12 cellular contexts compared by ENCODE assay signal in genomic region chr15:45135705-45136377, GRCh38. TPM values are rescaled to one million over a fixed set of nuclear protein-coding genes. Genes with fewer than 3 reads are reported as not detected.
DNase-seq lines count a peak whose midpoint lies in the region; ATAC-seq, FAIRE-seq and TF ChIP-seq lines count a peak whose summit lies in the region.
"Not testable (repeated sequence)": the region's sequence is repeated elsewhere in the genome, so short reads cannot be mapped to it uniquely, and the experiment has no call there.
"Had no signal": no experiment of that assay in that cellular context is flagged by ENCODE, and none has a peak within 500 bp of the region (broad histone marks: within the 10 kb centered on the region; RNA-seq: fewer than 3 reads in every experiment).

No MANE protein-coding gene starts in this region.

- not testable (repeated sequence) for H3K36me3 ChIP-seq in CD4-positive, alpha-beta memory T cell (ENCODE audit: insufficient read depth, low read length); HUES64 (ENCODE audit: insufficient read depth, low read length); pancreas

- DNase-seq in CD4-positive, alpha-beta memory T cell; activated T-cell treated with anti-CD3 and anti-CD28 coated beads, Interleukin-2, amount 50 U/mL, for 24 hours; activated naive CD8-positive, alpha-beta T cell treated with anti-CD3 and anti-CD28 coated beads, Interleukin-2, amount 50 U/mL, for 24 hours; left cardiac atrium; left lobe of liver (ENCODE audit: low spot score); pancreas: not testable (repeated sequence)

- POLR2A ChIA-PET in CD4-positive, alpha-beta memory T cell (lab: Charles Lee; ENCODE audit: partially characterized antibody) = not testable (repeated sequence)

- H3K4me3 ChIP-seq in CD4-positive, alpha-beta memory T cell (ENCODE audit: low read length in 2 of 2) = not testable (repeated sequence)
- H3K4me3 ChIP-seq in HUES64 (ENCODE audit: low read length) = 0 out of 2 replicates have a peak overlapping the region, but pooled peaks have one; percentile 14
- H3K4me3 ChIP-seq in pancreas = peak overlapping the region in 1 of 4 donors; percentile 28

- peaks cover 25 to 28% of the 10 kb centered on the region in 2 donors for H3K27me3 Mint-ChIP-seq in CD4-positive, alpha-beta memory T cell
- H3K27me3 Mint-ChIP-seq in activated T-cell treated with anti-CD3 and anti-CD28 coated beads, Interleukin-2, amount 50 U/mL, for 24 hours = peaks cover 48% of the 10 kb centered on the region
- peaks cover 38% of the 10 kb centered on the region for H3K27me3 Mint-ChIP-seq in activated naive CD8-positive, alpha-beta T cell treated with anti-CD3 and anti-CD28 coated beads, Interleukin-2, amount 50 U/mL, for 24 hours

- CTCF ChIA-PET in CD4-positive, alpha-beta memory T cell (lab: Charles Lee; ENCODE audit: partially characterized antibody) = interaction anchor here (1.1 to 3.3 kb wide), 4 partner anchors 9 to 18 kb away, joined by 3 to 12 read pairs (median 10); no protein-coding TSS in a partner anchor

- H3K27ac Mint-ChIP-seq in CD4-positive, alpha-beta memory T cell; activated T-cell treated with anti-CD3 and anti-CD28 coated beads, Interleukin-2, amount 50 U/mL, for 24 hours; activated naive CD8-positive, alpha-beta T cell treated with anti-CD3 and anti-CD28 coated beads, Interleukin-2, amount 50 U/mL, for 24 hours: not testable (repeated sequence)

- H3K27ac ChIP-seq in CD4-positive, alpha-beta memory T cell (ENCODE audit: low read depth, low read length); HUES64 (ENCODE audit: low read depth, low read length); pancreas: not testable (repeated sequence)

- WGBS in HUES64 = 27% methylated on average over 5 of the region's 37 CpGs
- WGBS in pancreas, 2 donors = 22% methylated on average over 8 to 11 of the region's 37 CpGs

- H3K4me3 Mint-ChIP-seq in CD4-positive, alpha-beta memory T cell = peak overlapping the region in 6 of 8 donors; percentile 57 to 78 (median 65)
- peak overlapping the region; percentile 36 for H3K4me3 Mint-ChIP-seq in activated T-cell treated with anti-CD3 and anti-CD28 coated beads, Interleukin-2, amount 50 U/mL, for 24 hours
- H3K4me3 Mint-ChIP-seq in activated naive CD8-positive, alpha-beta T cell treated with anti-CD3 and anti-CD28 coated beads, Interleukin-2, amount 50 U/mL, for 24 hours = peak overlapping the region; percentile 21

- not testable (repeated sequence) for H3K9ac ChIP-seq in HUES64 (ENCODE audit: low read depth, low read length)

- H3K9me3 ChIP-seq in CD4-positive, alpha-beta memory T cell (ENCODE audit: control insufficient read depth in 1 of 2, low read length in 2 of 2); HUES64 (ENCODE audit: insufficient read depth, low read depth, low read length); pancreas: not testable (repeated sequence)

- H3K27me3 ChIP-seq in CD4-positive, alpha-beta memory T cell (ENCODE audit: insufficient read depth, low read length) = peaks cover 22% of the 10 kb centered on the region
- peaks cover 64% of the 10 kb centered on the region for H3K27me3 ChIP-seq in HUES64 (ENCODE audit: insufficient read depth, low read length)
- not testable (repeated sequence) for H3K27me3 ChIP-seq in pancreas

- H3K9me3 Mint-ChIP-seq in CD4-positive, alpha-beta memory T cell; activated T-cell treated with anti-CD3 and anti-CD28 coated beads, Interleukin-2, amount 50 U/mL, for 24 hours; activated naive CD8-positive, alpha-beta T cell treated with anti-CD3 and anti-CD28 coated beads, Interleukin-2, amount 50 U/mL, for 24 hours: not testable (repeated sequence)

- H3K4me1 Mint-ChIP-seq in CD4-positive, alpha-beta memory T cell = peaks cover 4 to 20% (median 11%) of the 10 kb centered on the region in 4 donors
- peaks cover 11% of the 10 kb centered on the region for H3K4me1 Mint-ChIP-seq in activated T-cell treated with anti-CD3 and anti-CD28 coated beads, Interleukin-2, amount 50 U/mL, for 24 hours (ENCODE audit: low read depth)
- H3K4me1 Mint-ChIP-seq in activated naive CD8-positive, alpha-beta T cell treated with anti-CD3 and anti-CD28 coated beads, Interleukin-2, amount 50 U/mL, for 24 hours = not testable (repeated sequence)

- FAIRE-seq in pancreas (lab: Jason Lieb, UNC) = not testable (repeated sequence)

- ATAC-seq in activated naive CD8-positive, alpha-beta T cell treated with anti-CD3 and anti-CD28 coated beads, Interleukin-2, amount 50 U/mL, for 24 hours = not testable (repeated sequence)
- ATAC-seq in left cardiac atrium = peak; percentile 10 to 18
- ATAC-seq in left lobe of liver = peak; percentile 3
- ATAC-seq in pancreas = peak; percentile 10 to 28 (median 20)

- intact Hi-C loops in CD4-positive, alpha-beta memory T cell (cut with micrococcal nuclease); left cardiac atrium (cut with DNase I); pancreas (cut with DNase I): not testable (repeated sequence)

- H3K36me3 Mint-ChIP-seq in CD4-positive, alpha-beta memory T cell; activated T-cell treated with anti-CD3 and anti-CD28 coated beads, Interleukin-2, amount 50 U/mL, for 24 hours (ENCODE audit: low read depth); activated naive CD8-positive, alpha-beta T cell treated with anti-CD3 and anti-CD28 coated beads, Interleukin-2, amount 50 U/mL, for 24 hours (ENCODE audit: low read depth): not testable (repeated sequence)

- TF ChIP-seq CTCF in pancreas (IDR thresholded peaks at IDR 0.05) = not testable (repeated sequence)

- H3K4me1 ChIP-seq in CD4-positive, alpha-beta memory T cell (ENCODE audit: insufficient read depth, low read length) = peaks cover 11% of the 10 kb centered on the region
- H3K4me1 ChIP-seq in HUES64 (ENCODE audit: insufficient read depth, low read length); pancreas: not testable (repeated sequence)

RNA-seq across cellular contexts. Expression of gene DUOX1, which starts 6.0 kb away (rescaled TPM):
- under 1 TPM; 0.06 to 0.19 TPM for total RNA-seq in CD4-positive, alpha-beta memory T cell
- 1 to 10 TPM in 1 of 2 donors, under 1 TPM in 1; 0.19 to 2.9 TPM for polyA plus RNA-seq in CD4-positive, alpha-beta memory T cell
- 0.15 TPM for polyA plus RNA-seq in HUES64 (2013, experiment 1 of 2)
- 0.13 TPM for polyA plus RNA-seq in HUES64 (2013, experiment 2 of 2)
- total RNA-seq in left cardiac atrium (1 to 10 TPM; 1.9 to 2.6 TPM), left lobe of liver (0.45 TPM), pancreas (under 1 TPM; 0.14 to 0.97 (median 0.47) TPM)
- polyA plus RNA-seq in pancreas = under 1 TPM; 0.16 to 0.27 TPM
- total RNA-seq: M059J had no signal

RNA-seq across cellular contexts. Expression of gene DUOXA1, which starts 6.2 kb away (rescaled TPM):
- total RNA-seq in CD4-positive, alpha-beta memory T cell = under 1 TPM; 0.23 to 0.97 TPM
- polyA plus RNA-seq in CD4-positive, alpha-beta memory T cell = not detected
- polyA plus RNA-seq in HUES64 (2013, experiment 1 of 2) = not detected
- polyA plus RNA-seq in HUES64 (2013, experiment 2 of 2) = not detected
- total RNA-seq in left cardiac atrium = 1 to 10 TPM; 1.1 to 2.1 TPM
- total RNA-seq in left lobe of liver = not detected
- total RNA-seq in pancreas = under 1 TPM in 3 of 6 donors, not detected in 3; 0.17 to 0.22 (median 0.19) TPM
- under 1 TPM; 0.11 to 0.14 TPM for polyA plus RNA-seq in pancreas
- total RNA-seq: Calu3, H7, M059J had no signal
- polyA plus RNA-seq: CD14-positive monocyte had no signal

RNA-seq across cellular contexts. Expression of gene DUOXA2, which starts 21.7 kb away (rescaled TPM):
- total RNA-seq in CD4-positive, alpha-beta memory T cell = not detected
- polyA plus RNA-seq in CD4-positive, alpha-beta memory T cell = not detected
- not detected for polyA plus RNA-seq in HUES64 (2013, experiment 1 of 2)
- not detected for polyA plus RNA-seq in HUES64 (2013, experiment 2 of 2)
- not detected for total RNA-seq in left cardiac atrium
- total RNA-seq in left lobe of liver = not detected
- 10 to 100 TPM in 1 of 6 donors, 1 to 10 TPM in 1, under 1 TPM in 2, not detected in 2; 0.35 to 17.0 (median 3.9) TPM for total RNA-seq in pancreas
- polyA plus RNA-seq in pancreas = under 1 TPM in 1 of 2 donors, not detected in 1; 0.16 TPM
- total RNA-seq: A673, Calu3, H7 had no signal
- polyA plus RNA-seq: CD14-positive monocyte had no signal

RNA-seq across cellular contexts. Expression of gene DUOX2, which starts 21.9 kb away (rescaled TPM):
- under 1 TPM; 0.06 TPM for total RNA-seq in CD4-positive, alpha-beta memory T cell
- polyA plus RNA-seq in CD4-positive, alpha-beta memory T cell = under 1 TPM in 1 of 2 donors, not detected in 1; 0.02 TPM
- 0.05 TPM for polyA plus RNA-seq in HUES64 (2013, experiment 1 of 2)
- polyA plus RNA-seq in HUES64 (2013, experiment 2 of 2) = not detected
- under 1 TPM; 0.12 to 0.39 TPM for total RNA-seq in left cardiac atrium
- total RNA-seq in left lobe of liver = 0.10 TPM
- 10 to 100 TPM in 2 of 6 donors, 1 to 10 TPM in 1, under 1 TPM in 3; 0.46 to 32.2 (median 1.0) TPM for total RNA-seq in pancreas
- under 1 TPM; 0.15 to 0.35 TPM for polyA plus RNA-seq in pancreas
- total RNA-seq: H7, M059J had no signal
- polyA plus RNA-seq: CD14-positive monocyte had no signal

RNA-seq across cellular contexts. Expression of gene SHF, which starts 51.9 kb away (rescaled TPM):
- 1 to 10 TPM; 5.3 to 6.7 TPM for total RNA-seq in CD4-positive, alpha-beta memory T cell
- polyA plus RNA-seq in CD4-positive, alpha-beta memory T cell = 1 to 10 TPM in 1 of 2 donors, under 1 TPM in 1; 0.66 to 1.7 TPM
- polyA plus RNA-seq in HUES64 (2013, experiment 1 of 2) = 30.3 TPM
- 35.4 TPM for polyA plus RNA-seq in HUES64 (2013, experiment 2 of 2)
- total RNA-seq in left cardiac atrium (1 to 10 TPM; 6.9 to 8.6 TPM), left lobe of liver (18.4 TPM), pancreas (1 to 10 TPM; 1.0 to 3.7 (median 1.9) TPM)
- polyA plus RNA-seq in pancreas = 1 to 10 TPM; 2.3 to 3.2 TPM
